8 cellular contexts compared by ENCODE assay signal in the genomic region with DNA sequence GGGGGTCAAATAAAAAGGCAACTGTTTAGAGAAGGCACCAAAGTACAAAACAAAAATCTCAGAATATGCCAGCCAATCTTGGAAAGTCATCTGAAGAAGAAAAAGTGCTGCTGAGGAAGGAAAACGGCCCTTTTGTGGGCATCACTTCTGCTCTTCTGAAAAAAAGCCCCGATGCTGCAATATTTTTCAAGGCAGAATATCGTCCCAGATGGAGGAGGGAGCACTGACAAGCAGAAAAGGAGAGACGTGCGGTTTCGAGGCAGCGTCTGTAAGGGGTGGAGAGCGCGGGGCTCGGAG. TPM values are rescaled to one million over a fixed set of nuclear protein-coding genes. Genes with fewer than 3 reads are reported as not detected.
DNase-seq lines count a peak whose midpoint lies in the region; ATAC-seq and TF ChIP-seq lines count a peak whose summit lies in the region.

No MANE protein-coding gene starts in this region.

- no TSS peak for BruUV-seq in PC-3 (replicated peaks; lab: Mats Ljungman, UMichigan)

- peak overlapping the region; percentile 99 for H2AFZ ChIP-seq in neuronal stem cell (ENCODE audit: low read length)
- no peak overlapping the region for H2AFZ ChIP-seq in PC-3 (ENCODE audit: low read length)

- peak; percentile 10 for ATAC-seq in GM19372 (IDR thresholded peaks at IDR 0.05; ENCODE audit: low read depth, unreplicated experiment)
- ATAC-seq in HG03460 (IDR thresholded peaks at IDR 0.05; ENCODE audit: unreplicated experiment): peak; percentile 10
- no peak for ATAC-seq in PC-3
- no peak for ATAC-seq in GM19397 (IDR thresholded peaks at IDR 0.05; ENCODE audit: unreplicated experiment)

- no peak overlapping the region for H3K23ac ChIP-seq in neuronal stem cell (ENCODE audit: low read depth, low read length, poor library complexity)

- POLR2A ChIA-PET in PC-3 (lab: Charles Lee; ENCODE audit: unreplicated experiment): no interaction called here

- peak overlapping the region; percentile 92 for H3K18ac ChIP-seq in neuronal stem cell (ENCODE audit: low read length)

- WGBS in ectodermal cell, 2 experiments: 3 to 4% methylated on average over 10 of the region's 10 CpGs
- WGBS in neuronal stem cell (ENCODE audit: extremely low coverage in 2 of 2, insufficient read length in 2 of 2, insufficient replicate concordance in 1 of 2), 2 donors: no CpG with 5 or more reads among the region's 10 CpGs

- no peak overlapping the region for H3K4ac ChIP-seq in neuronal stem cell (ENCODE audit: low read length)

- DNase-seq in neuronal stem cell (ENCODE audit: low spot score) (no peak), PC-3 (no peak), NCI-H1048 (lab: John Stamatoyannopoulos, UW) (no peak), H4 (ENCODE audit: low spot score) (no peak)

- no peak overlapping the region for H2BK120ac ChIP-seq in neuronal stem cell (ENCODE audit: low read depth, low read length)

- no peak overlapping the region for H4K8ac ChIP-seq in neuronal stem cell (ENCODE audit: low read depth, low read length)

- H3K36me3 ChIP-seq in ectodermal cell (ENCODE audit: control insufficient read depth, insufficient read depth, low read length) (no peaks in the 10 kb centered on the region), neuronal stem cell (replicated peaks in 1 of 2; ENCODE audit: control insufficient read depth in 2 of 2, insufficient read depth in 2 of 2, low read length in 2 of 2) (no peaks in the 10 kb centered on the region), PC-3 (ENCODE audit: low read depth, low read length) (no peaks in the 10 kb centered on the region)

- H2AK5ac ChIP-seq in neuronal stem cell (ENCODE audit: low read depth, low read length): no peak overlapping the region

- no peaks in the 10 kb centered on the region for H3K9me3 ChIP-seq in ectodermal cell (ENCODE audit: control insufficient read depth, low read length)
- peaks cover 0 to 3% of the 10 kb centered on the region in 2 donors for H3K9me3 ChIP-seq in neuronal stem cell (replicated peaks in 1 of 2; ENCODE audit: control insufficient read depth in 2 of 2, insufficient read depth in 1 of 2, low read depth in 1 of 2, low read length in 2 of 2)
- H3K9me3 ChIP-seq in PC-3 (ENCODE audit: low read length): no peaks in the 10 kb centered on the region

- H3K4me1 ChIP-seq in ectodermal cell (ENCODE audit: control insufficient read depth, insufficient read depth, low read length) (no peaks in the 10 kb centered on the region), neuronal stem cell (ENCODE audit: control insufficient read depth in 2 of 2, insufficient read depth in 1 of 2, low read depth in 1 of 2, low read length in 2 of 2) (peaks cover 1 to 13% of the 10 kb centered on the region in 2 donors), PC-3 (ENCODE audit: insufficient read depth, low read length) (no peaks in the 10 kb centered on the region)

- H3K79me1 ChIP-seq in neuronal stem cell (ENCODE audit: low read depth, low read length): peaks cover 2% of the 10 kb centered on the region

- H3K9ac ChIP-seq in neuronal stem cell (ENCODE audit: low read depth, low read length, poor library complexity): no peak overlapping the region
- H3K9ac ChIP-seq in PC-3 (ENCODE audit: low read length): no peak overlapping the region

- H2BK12ac ChIP-seq in neuronal stem cell (ENCODE audit: low read length): peak overlapping the region; percentile 58

- H2BK5ac ChIP-seq in neuronal stem cell (ENCODE audit: low read length): no peak overlapping the region

- peaks cover 46% of the 10 kb centered on the region for H3K27me3 ChIP-seq in ectodermal cell (ENCODE audit: control insufficient read depth, insufficient read depth, low read length, poor library complexity, severe bottlenecking)
- peaks cover 0 to 16% (median 0%) of the 10 kb centered on the region in 3 experiments for H3K27me3 ChIP-seq in neuronal stem cell (ENCODE audit: control insufficient read depth in 3 of 3, insufficient read depth in 3 of 3, low read depth in 1 of 3, low read length in 3 of 3)
- H3K27me3 ChIP-seq in PC-3 (ENCODE audit: low read length): peaks cover 70% of the 10 kb centered on the region

- peak overlapping the region; percentile 96 for H3K4me2 ChIP-seq in neuronal stem cell (ENCODE audit: insufficient read depth, low read length, poor library complexity, severe bottlenecking)
- no peak overlapping the region for H3K4me2 ChIP-seq in PC-3 (ENCODE audit: low read length)

- H3K27ac ChIP-seq in ectodermal cell (ENCODE audit: insufficient read depth, low read depth, low read length, poor library complexity, severe bottlenecking) (no peak overlapping the region), neuronal stem cell (replicated peaks; ENCODE audit: low read length) (peak overlapping the region; percentile 56), PC-3 (ENCODE audit: low read length) (no peak overlapping the region)

- H3K9me2 ChIP-seq in PC-3 (replicated peaks; ENCODE audit: low read length): no peaks in the 10 kb centered on the region

- no peak for TF ChIP-seq CTCF in PC-3 (conservative IDR thresholded peaks at IDR 0.05; ENCODE audit: low read depth, low read length)

- no peaks in the 10 kb centered on the region for H4K20me1 ChIP-seq in PC-3 (ENCODE audit: low read length)

- no peak overlapping the region for H3K14ac ChIP-seq in neuronal stem cell (ENCODE audit: low read length)

- CTCF ChIA-PET in PC-3 (lab: Charles Lee): no interaction called here

- intact Hi-C loops in PC-3 (cut with micrococcal nuclease): no loop called here

- H3K79me2 ChIP-seq in PC-3 (ENCODE audit: low read length): no peaks in the 10 kb centered on the region

- H3K4me3 ChIP-seq in ectodermal cell (ENCODE audit: insufficient read depth, low read depth, low read length) (peak overlapping the region; percentile 65), neuronal stem cell (ENCODE audit: low read length in 2 of 2) (peak overlapping the region; percentile 94 to 97), PC-3 (ENCODE audit: low read length) (no peak overlapping the region)

- no peak overlapping the region for H4K91ac ChIP-seq in neuronal stem cell (ENCODE audit: low read depth, low read length, poor library complexity)

- H3F3A ChIP-seq in PC-3 (ENCODE audit: low read length, unreplicated experiment): no peaks in the 10 kb centered on the region

- H2BK15ac ChIP-seq in neuronal stem cell (ENCODE audit: low read length): no peak overlapping the region

RNA-seq across cellular contexts. Expression of gene ATRNL1, which starts 1.0 kb away (rescaled TPM):
- polyA plus RNA-seq in ectodermal cell (2013, experiment 1 of 4): 2.8 TPM
- 3.7 TPM for polyA plus RNA-seq in ectodermal cell (2013, experiment 2 of 4)
- polyA plus RNA-seq in ectodermal cell (2013, experiment 3 of 4): 3.3 TPM
- polyA plus RNA-seq in ectodermal cell (2013, experiment 4 of 4): 3.8 TPM
- 3.3 TPM for polyA plus RNA-seq in neuronal stem cell (2013, experiment 1 of 2)
- polyA plus RNA-seq in neuronal stem cell (2013, experiment 2 of 2): 3.3 TPM
- total RNA-seq in PC-3 (2014; rRNA removed): not detected in 2 replicates
- total RNA-seq in H4 (2014; rRNA removed; shearing (Covaris generic)): 4.9 and 5.8 TPM in 2 replicates

Comparison
In these comparisons a context has a peak if more than half of its experiments do, and no peak if none do; other contexts are left out.
1. ATAC-seq: peak in GM19372 (single experiment) and HG03460 (single experiment); none in PC-3 (single experiment) and GM19397 (single experiment).